ENCODE assay signal across 13 cellular contexts in the genomic region with DNA sequence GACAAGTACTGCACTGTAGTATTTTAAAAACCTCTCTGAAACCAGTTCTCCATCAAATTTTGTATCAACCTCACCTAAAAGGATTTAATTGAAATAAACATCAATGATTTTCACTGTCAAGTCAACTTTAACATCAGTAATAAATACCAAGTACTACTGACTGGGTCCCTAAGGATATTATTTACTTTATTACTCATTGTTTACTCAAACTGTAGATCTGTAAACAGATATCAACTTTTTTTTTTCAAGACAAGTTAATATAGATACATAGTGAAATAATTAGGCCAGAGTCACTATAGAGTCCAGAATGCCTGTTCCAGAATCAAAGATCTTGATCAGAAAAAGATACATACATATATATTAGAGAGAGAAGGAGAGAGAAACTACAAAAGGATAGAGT. TPM values are rescaled to one million over a fixed set of nuclear protein-coding genes. Genes with fewer than 3 reads are reported as not detected.
A peak's percentile ranks its signal among the peaks of the same experiment; 100 is the strongest.
DNase-seq lines count a peak whose midpoint lies in the region; ATAC-seq, FAIRE-seq and TF ChIP-seq lines count a peak whose summit lies in the region.
"Had no signal": no experiment of that assay in that cellular context is flagged by ENCODE, and none has a peak within 500 bp of the region (broad histone marks: within the 10 kb centered on the region; RNA-seq: fewer than 3 reads in every experiment).

No MANE protein-coding gene starts in this region.

- H3K4me1 Mint-ChIP-seq in activated naive CD4-positive, alpha-beta T cell treated with anti-CD3 and anti-CD28 coated beads, Interleukin-2, amount 50 U/mL, for 24 hours = peaks cover 35% of the 10 kb centered on the region
- H3K4me1 Mint-ChIP-seq in activated CD4-positive, alpha-beta memory T cell treated with anti-CD3 and anti-CD28 coated beads, Interleukin-2, amount 10 ng/mL, durations not matched to agents 7 days and 5 days = peaks cover 19% of the 10 kb centered on the region

- FAIRE-seq in keratinocyte (lab: Jason Lieb, UNC) = no peak

- no peak for DNase-seq in activated naive CD4-positive, alpha-beta T cell treated with anti-CD3 and anti-CD28 coated beads, Interleukin-2, amount 50 U/mL, for 72 hours (ENCODE audit: low spot score in 2 of 2)
- DNase-seq in activated CD4-positive, alpha-beta memory T cell treated with anti-CD3 and anti-CD28 coated beads, Interleukin-2, amount 10 ng/mL, durations not matched to agents 7 days and 5 days = no peak
- DNase-seq in keratinocyte (ENCODE audit: low read depth, low spot score) = no peak
- DNase-seq in thoracic aorta (ENCODE audit: low spot score) = no peak
- no peak for DNase-seq in DMS114 treated with DMSO at 0.1 percent for 48 hours (lab: John Stamatoyannopoulos, UW; ENCODE audit: unreplicated experiment)
- DNase-seq in NCI-H2227 (lab: John Stamatoyannopoulos, UW; ENCODE audit: unreplicated experiment) = no peak
- DNase-seq: foreskin keratinocyte; NK-92 treated with Interleukin-12 subunit alpha and Interleukin-12 subunit beta, amount 100 ng/mL, for 24 hours; SW 1271; transverse colon had no signal

- H2AFZ ChIP-seq in keratinocyte (ENCODE audit: control insufficient read depth, low read length) = no peak overlapping the region

- POLR2A ChIA-PET in activated CD4-positive, alpha-beta memory T cell treated with anti-CD3 and anti-CD28 coated beads, Interleukin-2, amount 10 ng/mL, durations not matched to agents 7 days and 5 days (lab: Charles Lee) = interaction anchor here (0.6 to 2.5 kb wide), 4 partner anchors 115 to 965 kb away, joined by 3 to 8 read pairs (median 6); partner anchors contain the start of genes EIF4G2 and WEE1

- TF ChIP-seq CTCF in keratinocyte (optimal IDR thresholded peaks at IDR 0.05 in 1 of 3, IDR thresholded peaks at IDR 0.05 in 1 of 3, conservative IDR thresholded peaks at IDR 0.05 in 1 of 3; ENCODE audit: extremely low read depth in 1 of 3, insufficient read depth in 2 of 3, low read length in 3 of 3) (no peak), thoracic aorta (IDR thresholded peaks at IDR 0.05) (no peak)

- H3K9me3 ChIP-seq in keratinocyte (ENCODE audit: control insufficient read depth, low read depth, low read length) (peaks cover under 1% of the 10 kb centered on the region), thoracic aorta (no peaks in the 10 kb centered on the region)
- H3K9me3 ChIP-seq: transverse colon had no signal

- H3K27ac ChIP-seq in keratinocyte (ENCODE audit: control insufficient read depth, insufficient read depth, low read length) (peak overlapping the region; percentile 97), thoracic aorta (peak overlapping the region; percentile 91 to 95)

- no peak overlapping the region for H3K27ac Mint-ChIP-seq in activated naive CD4-positive, alpha-beta T cell treated with anti-CD3 and anti-CD28 coated beads, Interleukin-2, amount 50 U/mL, for 24 hours
- H3K27ac Mint-ChIP-seq in activated naive CD4-positive, alpha-beta T cell treated with anti-CD3 and anti-CD28 coated beads, Interleukin-2, amount 50 U/mL, for 72 hours = no peak overlapping the region
- no peak overlapping the region for H3K27ac Mint-ChIP-seq in activated CD4-positive, alpha-beta memory T cell treated with anti-CD3 and anti-CD28 coated beads, Interleukin-2, amount 10 ng/mL, durations not matched to agents 7 days and 5 days

- no peaks in the 10 kb centered on the region for H3K27me3 ChIP-seq in keratinocyte (ENCODE audit: control insufficient read depth, extremely low read depth, insufficient read depth, low read length)
- H3K27me3 ChIP-seq in thoracic aorta (replicated peaks; ENCODE audit: insufficient read depth) = no peaks in the 10 kb centered on the region
- H3K27me3 ChIP-seq: foreskin keratinocyte, transverse colon had no signal

- H4K20me1 ChIP-seq in keratinocyte (ENCODE audit: control insufficient read depth, extremely low read depth, insufficient read depth, low read length) = no peaks in the 10 kb centered on the region

- peak overlapping the region; percentile 97 for H3K4me2 ChIP-seq in keratinocyte (ENCODE audit: control insufficient read depth, extremely low read depth, insufficient read depth, low read depth, low read length)

- peaks cover 22% of the 10 kb centered on the region for H3K79me2 ChIP-seq in keratinocyte (ENCODE audit: control insufficient read depth, insufficient read depth, low read length)

- peak overlapping the region; percentile 97 for H3K9ac ChIP-seq in keratinocyte (ENCODE audit: control insufficient read depth, extremely low read depth, insufficient read depth, low read length)

- CTCF ChIA-PET in activated CD4-positive, alpha-beta memory T cell treated with anti-CD3 and anti-CD28 coated beads, Interleukin-2, amount 10 ng/mL, durations not matched to agents 7 days and 5 days (lab: Charles Lee) = interaction anchor here (2.8 to 3.3 kb wide), 3 partner anchors 83 to 125 kb away, joined by 46 to 66 read pairs (median 53); partner anchors contain the start of gene AMPD3

- H3K4me3 Mint-ChIP-seq in activated naive CD4-positive, alpha-beta T cell treated with anti-CD3 and anti-CD28 coated beads, Interleukin-2, amount 50 U/mL, for 24 hours = peak overlapping the region; percentile 94
- H3K4me3 Mint-ChIP-seq in activated CD4-positive, alpha-beta memory T cell treated with anti-CD3 and anti-CD28 coated beads, Interleukin-2, amount 10 ng/mL, durations not matched to agents 7 days and 5 days = peak overlapping the region; percentile 86

- H3K4me1 ChIP-seq in keratinocyte (ENCODE audit: control insufficient read depth, extremely low read depth, insufficient read depth, low read length) (peaks cover 11% of the 10 kb centered on the region), thoracic aorta (ENCODE audit: control insufficient read depth in 1 of 2, low read depth in 2 of 2) (peaks cover 25 to 46% of the 10 kb centered on the region in 2 donors)

- H3K27me3 Mint-ChIP-seq in activated naive CD4-positive, alpha-beta T cell treated with anti-CD3 and anti-CD28 coated beads, Interleukin-2, amount 50 U/mL, for 24 hours = no peaks in the 10 kb centered on the region
- H3K27me3 Mint-ChIP-seq in activated CD4-positive, alpha-beta memory T cell treated with anti-CD3 and anti-CD28 coated beads, Interleukin-2, amount 10 ng/mL, durations not matched to agents 7 days and 5 days = peaks cover 3% of the 10 kb centered on the region

- H3K36me3 ChIP-seq in keratinocyte (ENCODE audit: control insufficient read depth in 2 of 2, extremely low read depth in 1 of 2, insufficient read depth in 2 of 2, low read length in 2 of 2) (no peaks in the 10 kb centered on the region), thoracic aorta (no peaks in the 10 kb centered on the region)
- H3K36me3 ChIP-seq: transverse colon had no signal

- no peak for ATAC-seq in activated naive CD4-positive, alpha-beta T cell treated with anti-CD3 and anti-CD28 coated beads, Interleukin-2, amount 50 U/mL, for 72 hours
- ATAC-seq in thoracic aorta (ENCODE audit: insufficient number of reproducible peaks, low FRiP score, low read depth) = no peak
- no peak for ATAC-seq in HG03354 (IDR thresholded peaks at IDR 0.05; ENCODE audit: poor library complexity, severe bottlenecking, unreplicated experiment)
- ATAC-seq: foreskin keratinocyte had no signal

- H3K9me3 Mint-ChIP-seq in activated naive CD4-positive, alpha-beta T cell treated with anti-CD3 and anti-CD28 coated beads, Interleukin-2, amount 50 U/mL, for 24 hours = no peaks in the 10 kb centered on the region
- H3K9me3 Mint-ChIP-seq in activated naive CD4-positive, alpha-beta T cell treated with anti-CD3 and anti-CD28 coated beads, Interleukin-2, amount 50 U/mL, for 72 hours = no peaks in the 10 kb centered on the region
- peaks cover 2% of the 10 kb centered on the region for H3K9me3 Mint-ChIP-seq in activated CD4-positive, alpha-beta memory T cell treated with anti-CD3 and anti-CD28 coated beads, Interleukin-2, amount 10 ng/mL, durations not matched to agents 7 days and 5 days

- peak overlapping the region in 2 of 3 experiments; percentile 94 to 98 for H3K4me3 ChIP-seq in keratinocyte (ENCODE audit: control insufficient read depth in 2 of 3, extremely low read depth in 1 of 3, insufficient read depth in 2 of 3, low read depth in 1 of 3, low read length in 3 of 3)
- H3K4me3 ChIP-seq in thoracic aorta = peak overlapping the region; percentile 85

- no peaks in the 10 kb centered on the region for H3K9me1 ChIP-seq in keratinocyte (ENCODE audit: control insufficient read depth, extremely low read depth, insufficient read depth, low read length)

- dilution Hi-C loops in keratinocyte (cut with MboI; ENCODE audit: extremely low pct_ligation_motif_present, low sequenced_read_pairs) = no loop called here

- no peaks in the 10 kb centered on the region for H3K36me3 Mint-ChIP-seq in activated naive CD4-positive, alpha-beta T cell treated with anti-CD3 and anti-CD28 coated beads, Interleukin-2, amount 50 U/mL, for 24 hours
- H3K36me3 Mint-ChIP-seq in activated naive CD4-positive, alpha-beta T cell treated with anti-CD3 and anti-CD28 coated beads, Interleukin-2, amount 50 U/mL, for 72 hours = no peaks in the 10 kb centered on the region
- no peaks in the 10 kb centered on the region for H3K36me3 Mint-ChIP-seq in activated CD4-positive, alpha-beta memory T cell treated with anti-CD3 and anti-CD28 coated beads, Interleukin-2, amount 10 ng/mL, durations not matched to agents 7 days and 5 days (ENCODE audit: low read depth)

RNA-seq across cellular contexts. Expression of gene RNF141, which starts 1.6 kb away (rescaled TPM):
- 10 to 100 TPM in 1 of 2 donors, 1 to 10 TPM in 1; 9.1 to 12.2 TPM for total RNA-seq in activated naive CD4-positive, alpha-beta T cell treated with anti-CD3 and anti-CD28 coated beads, Interleukin-2, amount 50 U/mL, for 72 hours
- total RNA-seq in activated CD4-positive, alpha-beta memory T cell treated with anti-CD3 and anti-CD28 coated beads, Interleukin-2, amount 10 ng/mL, durations not matched to agents 7 days and 5 days = 10 to 100 TPM; 12.2 to 12.3 TPM
- polyA plus RNA-seq in keratinocyte = 27.8 to 59.1 TPM (median 45.2 TPM) in 3 replicates
- polyA plus RNA-seq in keratinocyte (2011; ENCODE audit: low read depth) = 56.1 TPM
- 26.5 and 45.6 TPM in 2 replicates for polyA plus RNA-seq in keratinocyte (2011; cell fraction: cytosol; rRNA removed)
- 13.4 and 21.0 TPM in 2 replicates for polyA plus RNA-seq in keratinocyte (2011; cell fraction: nucleus; rRNA removed)
- polyA plus RNA-seq in keratinocyte (2012; ENCODE audit: low replicate concordance) = 34.4 and 54.8 TPM in 2 replicates
- polyA minus RNA-seq in keratinocyte = 9.1 to 40.1 TPM (median 34.0 TPM) in 3 replicates
- polyA minus RNA-seq in keratinocyte (2011; cell fraction: cytosol; rRNA and poly(A)+ RNA removed) = 28.4 TPM
- 8.3 and 14.4 TPM in 2 replicates for polyA minus RNA-seq in keratinocyte (2011; cell fraction: nucleus; rRNA and poly(A)+ RNA removed)
- total RNA-seq in thoracic aorta = 10 to 100 TPM; 37.3 to 47.2 TPM

RNA-seq across cellular contexts. Expression of gene LYVE1, which starts 29.1 kb away (rescaled TPM):
- total RNA-seq in activated naive CD4-positive, alpha-beta T cell treated with anti-CD3 and anti-CD28 coated beads, Interleukin-2, amount 50 U/mL, for 72 hours = not detected
- not detected for total RNA-seq in activated CD4-positive, alpha-beta memory T cell treated with anti-CD3 and anti-CD28 coated beads, Interleukin-2, amount 10 ng/mL, durations not matched to agents 7 days and 5 days
- not detected in 3 replicates for polyA plus RNA-seq in keratinocyte
- polyA plus RNA-seq in keratinocyte (2011; ENCODE audit: low read depth) = not detected
- polyA plus RNA-seq in keratinocyte (2011; cell fraction: cytosol; rRNA removed) = not detected in 2 replicates
- not detected in 2 replicates for polyA plus RNA-seq in keratinocyte (2011; cell fraction: nucleus; rRNA removed)
- polyA plus RNA-seq in keratinocyte (2012; ENCODE audit: low replicate concordance) = not detected in 2 replicates
- not detected in 3 replicates for polyA minus RNA-seq in keratinocyte
- polyA minus RNA-seq in keratinocyte (2011; cell fraction: cytosol; rRNA and poly(A)+ RNA removed) = not detected
- polyA minus RNA-seq in keratinocyte (2011; cell fraction: nucleus; rRNA and poly(A)+ RNA removed) = not detected in 2 replicates
- total RNA-seq in thoracic aorta = 100 to 1,000 TPM in 1 of 2 donors, 10 to 100 TPM in 1; 81.5 to 121 TPM
- total RNA-seq: foreskin keratinocyte, kidney epithelial cell had no signal
- polyA plus RNA-seq: foreskin keratinocyte had no signal

Comparison
In these comparisons a context has a peak if more than half of its experiments do, and no peak if none do; other contexts are left out.
1. RNA of gene LYVE1, which starts 29.1 kb away (total RNA-seq): 81.5 to 121 TPM in thoracic aorta; not detected in activated naive CD4-positive, alpha-beta T cell treated with anti-CD3 and anti-CD28 coated beads, Interleukin-2, amount 50 U/mL, for 72 hours and not detected in activated CD4-positive, alpha-beta memory T cell treated with anti-CD3 and anti-CD28 coated beads, Interleukin-2, amount 10 ng/mL, durations not matched to agents 7 days and 5 days; every median in the first group is over 10 times any median in the second.